ENCODE assay signal across 11 cellular contexts in genomic region chr16:4612474-4612931, GRCh38. TPM values are rescaled to one million over a fixed set of nuclear protein-coding genes. Genes with fewer than 3 reads are reported as not detected.
DNase-seq lines count a peak whose midpoint lies in the region; ATAC-seq and TF ChIP-seq lines count a peak whose summit lies in the region.
"Had no signal": no experiment of that assay in that cellular context is flagged by ENCODE, and none has a peak within 500 bp of the region (broad histone marks: within the 10 kb centered on the region; RNA-seq: fewer than 3 reads in every experiment).

No MANE protein-coding gene starts in this region.

- peaks cover 47% of the 10 kb centered on the region for H3K79me2 ChIP-seq in mammary epithelial cell (ENCODE audit: insufficient read depth, low read length)

- POLR2A ChIA-PET in naive thymus-derived CD8-positive, alpha-beta T cell (lab: Charles Lee), result no interaction called here

- no peaks in the 10 kb centered on the region for H3K27me3 Mint-ChIP-seq in naive thymus-derived CD8-positive, alpha-beta T cell

- H3K9me3 Mint-ChIP-seq in naive thymus-derived CD8-positive, alpha-beta T cell, result no peaks in the 10 kb centered on the region

- peaks cover 29% of the 10 kb centered on the region for H3K36me3 ChIP-seq in BLaER1
- H3K36me3 ChIP-seq in HUES64 (ENCODE audit: insufficient read depth, low read length), result peaks cover 18% of the 10 kb centered on the region
- no peaks in the 10 kb centered on the region for H3K36me3 ChIP-seq in mammary epithelial cell (ENCODE audit: insufficient read depth, low read length)

- H3K27ac ChIP-seq in BLaER1 (no peak overlapping the region), HUES64 (ENCODE audit: low read depth, low read length) (peak overlapping the region; percentile 76; the same call in 1 of the 2 replicates), mammary epithelial cell (ENCODE audit: insufficient read depth, low read depth, low read length) (no peak overlapping the region)

- H3K4me2 ChIP-seq in BLaER1 (peak overlapping the region; percentile 99), mammary epithelial cell (ENCODE audit: insufficient read depth, low read depth, low read length) (peak overlapping the region; percentile 98)

- H3K4me3 ChIP-seq in BLaER1 (0 out of 2 replicates have a peak overlapping the region, but pooled peaks have one; percentile 95), HUES64 (ENCODE audit: low read length) (peak overlapping the region; percentile 94; the same call in 1 of the 2 replicates), mammary epithelial cell (replicated peaks in 1 of 3; ENCODE audit: insufficient read depth in 1 of 3, low read depth in 2 of 3, low read length in 3 of 3) (peak overlapping the region in 2 of 3 experiments; percentile 55 to 92)

- H3K4me1 Mint-ChIP-seq in naive thymus-derived CD8-positive, alpha-beta T cell, result peaks cover 11 to 42% (median 34%) of the 10 kb centered on the region in 4 donors

- ATAC-seq in naive thymus-derived CD8-positive, alpha-beta T cell, result no peak
- ATAC-seq in HG03460 (IDR thresholded peaks at IDR 0.05; ENCODE audit: unreplicated experiment) (no peak), GM21576 (IDR thresholded peaks at IDR 0.05; ENCODE audit: unreplicated experiment) (no peak)

- H2AFZ ChIP-seq in mammary epithelial cell (ENCODE audit: low read depth, low read length), result no peak overlapping the region

- no peaks in the 10 kb centered on the region for H3K9me3 ChIP-seq in BLaER1
- no peaks in the 10 kb centered on the region for H3K9me3 ChIP-seq in HUES64 (ENCODE audit: insufficient read depth, low read depth, low read length)
- no peaks in the 10 kb centered on the region for H3K9me3 ChIP-seq in mammary epithelial cell (replicated peaks; ENCODE audit: insufficient read depth, low read length)

- WGBS in HUES64, result 35% methylated on average over 7 of the region's 7 CpGs
- 100% methylated on average over 3 of the region's 7 CpGs for WGBS in mammary epithelial cell (ENCODE audit: low coverage, missing lambda C conversion rate)

- peak overlapping the region in 2 of 10 donors; percentile 8 to 73 for H3K27ac Mint-ChIP-seq in naive thymus-derived CD8-positive, alpha-beta T cell

- H3K4me1 ChIP-seq in BLaER1 (peaks cover 73% of the 10 kb centered on the region), HUES64 (ENCODE audit: insufficient read depth, low read length) (0 out of 2 replicates have a peak, but pooled peaks cover 14% of the 10 kb centered on the region), mammary epithelial cell (ENCODE audit: insufficient read depth, low read length) (peaks cover 37% of the 10 kb centered on the region)

- in situ Hi-C loops in mammary epithelial cell (cut with MboI; ENCODE audit: low sequenced_read_pairs in 2 of 2), result no loop called here

- CTCF ChIA-PET in mammary epithelial cell (lab: Charles Lee; ENCODE audit: low non-redundant PET), result no interaction called here

- peaks cover 0 to 8% (median 0%) of the 10 kb centered on the region in 3 donors for H3K36me3 Mint-ChIP-seq in naive thymus-derived CD8-positive, alpha-beta T cell

- dilution Hi-C loops in mammary epithelial cell (cut with HindIII; ENCODE audit: low sequenced_read_pairs), result loop anchor here (5.0 kb wide), 2 partner anchors 50 to 90 kb away; no protein-coding TSS in a partner anchor

- H3K27me3 ChIP-seq in BLaER1 (no peaks in the 10 kb centered on the region), HUES64 (ENCODE audit: insufficient read depth, low read length) (no peaks in the 10 kb centered on the region), mammary epithelial cell (ENCODE audit: insufficient read depth, low read length) (no peaks in the 10 kb centered on the region)

- no TSS peak for BruUV-seq in mammary epithelial cell (replicated peaks; lab: Mats Ljungman, UMichigan)

- H3K9ac ChIP-seq in BLaER1, result 0 out of 2 replicates have a peak overlapping the region, but pooled peaks have one; percentile 93
- peak overlapping the region; percentile 98; the same call in 1 of the 2 replicates for H3K9ac ChIP-seq in HUES64 (ENCODE audit: low read depth, low read length)
- H3K9ac ChIP-seq in mammary epithelial cell (ENCODE audit: insufficient read depth, low read length), result no peak overlapping the region

- H3K4me3 Mint-ChIP-seq in naive thymus-derived CD8-positive, alpha-beta T cell, result peak overlapping the region in 6 of 10 donors; percentile 39 to 92 (median 68)

- TF ChIP-seq CTCF in mammary epithelial cell (conservative IDR thresholded peaks at IDR 0.05 in 1 of 2, IDR thresholded peaks at IDR 0.05 in 1 of 2; ENCODE audit: extremely low read depth in 1 of 2, insufficient read depth in 1 of 2, low read depth in 1 of 2, low read length in 2 of 2), result no peak

- DNase-seq in mammary epithelial cell, result no peak
- DNase-seq in naive thymus-derived CD8-positive, alpha-beta T cell, result no peak
- no peak for DNase-seq in activated effector memory CD4-positive, alpha-beta T cell treated with anti-CD3 and anti-CD28 coated beads, Interleukin-2, amount 50 U/mL, for 16 hours
- DNase-seq in NCI-H510A (lab: John Stamatoyannopoulos, UW), result no peak
- DNase-seq: retina, RPMI8226 had no signal

- intact Hi-C loops in mammary epithelial cell (cut with micrococcal nuclease), result loop anchor here (10.0 kb wide), 1 partner anchor 78 kb away; the partner anchor contains the start of gene CDIP1

- H4K20me1 ChIP-seq in BLaER1 (peaks cover 65% of the 10 kb centered on the region), mammary epithelial cell (ENCODE audit: insufficient read depth, low read length) (no peaks in the 10 kb centered on the region)

RNA-seq across cellular contexts. Expression of gene UBALD1, which starts 2.2 kb away (rescaled TPM):
- 30.4 TPM for polyA plus RNA-seq in HUES64 (2013, experiment 1 of 2)
- 28.3 TPM for polyA plus RNA-seq in HUES64 (2013, experiment 2 of 2)
- 10 to 100 TPM in 1 of 2 donors, 1 to 10 TPM in 1; 8.0 to 29.8 TPM for total RNA-seq in mammary epithelial cell
- 7.2 TPM for polyA plus RNA-seq in mammary epithelial cell
- 4.4 TPM for polyA minus RNA-seq in mammary epithelial cell
- 10 to 100 TPM; 26.0 to 27.4 TPM for total RNA-seq in naive thymus-derived CD8-positive, alpha-beta T cell
- 1 to 10 TPM; 2.5 to 3.9 (median 2.7) TPM for polyA plus RNA-seq in naive thymus-derived CD8-positive, alpha-beta T cell

RNA-seq across cellular contexts. Expression of gene MGRN1, which starts 12.1 kb away (rescaled TPM):
- polyA plus RNA-seq in HUES64 (2013, experiment 1 of 2), result 37.3 TPM
- 40.3 TPM for polyA plus RNA-seq in HUES64 (2013, experiment 2 of 2)
- 10 to 100 TPM; 34.2 to 64.8 TPM for total RNA-seq in mammary epithelial cell
- polyA plus RNA-seq in mammary epithelial cell, result 8.2 TPM
- polyA minus RNA-seq in mammary epithelial cell, result 27.9 TPM
- total RNA-seq in naive thymus-derived CD8-positive, alpha-beta T cell, result 10 to 100 TPM; 66.4 to 70.5 TPM
- 1 to 10 TPM; 4.5 to 5.8 (median 5.6) TPM for polyA plus RNA-seq in naive thymus-derived CD8-positive, alpha-beta T cell

RNA-seq across cellular contexts. Expression of gene C16orf96, which starts 56.4 kb away (rescaled TPM):
- polyA plus RNA-seq in HUES64 (2013, experiment 1 of 2), result 0.45 TPM
- polyA plus RNA-seq in HUES64 (2013, experiment 2 of 2), result 0.89 TPM
- under 1 TPM in 1 of 2 donors, not detected in 1; 0.17 TPM for total RNA-seq in mammary epithelial cell
- polyA plus RNA-seq in mammary epithelial cell, result not detected
- not detected for polyA minus RNA-seq in mammary epithelial cell
- total RNA-seq in naive thymus-derived CD8-positive, alpha-beta T cell, result under 1 TPM; 0.38 to 0.52 TPM
- under 1 TPM in 2 of 3 donors, not detected in 1; 0.07 to 0.08 TPM for polyA plus RNA-seq in naive thymus-derived CD8-positive, alpha-beta T cell
- total RNA-seq: M059J had no signal
